Comparison of ENCODE assay signal across 26 cellular contexts in genomic region chr4:40314951-40315350, GRCh38. TPM values are rescaled to one million over a fixed set of nuclear protein-coding genes. Genes with fewer than 3 reads are reported as not detected.
DNase-seq lines count a peak whose midpoint lies in the region; ATAC-seq, FAIRE-seq and TF ChIP-seq lines count a peak whose summit lies in the region.
"Had no signal": no experiment of that assay in that cellular context is flagged by ENCODE, and none has a peak within 500 bp of the region (broad histone marks: within the 10 kb centered on the region; RNA-seq: fewer than 3 reads in every experiment).

No MANE protein-coding gene starts in this region.

- no peaks in the 10 kb centered on the region for H3K79me2 ChIP-seq in K562 (ENCODE audit: control insufficient read depth, insufficient read depth, low read length)

- no peaks in the 10 kb centered on the region for H4K20me1 ChIP-seq in BLaER1 treated with 17β-estradiol and CSF1 and Interleukin-3, amounts not matched to agents 10 nM and 100 nM
- no peaks in the 10 kb centered on the region for H4K20me1 ChIP-seq in K562 (replicated peaks; ENCODE audit: control insufficient read depth, insufficient read depth, low read length)

- intact Hi-C loops in K562 (cut with micrococcal nuclease) (loop anchor here (5.0 to 10.0 kb wide), 3 partner anchors 338 to 850 kb away; partner anchors contain the start of genes PDS5A and UBE2K), mucosa of descending colon (cut with DNase I, micrococcal nuclease) (loop anchor here (5.0 to 10.0 kb wide), 2 partner anchors 163 to 260 kb away; partner anchors contain the start of gene N4BP2 (in 1 of the 2))

- H3K27ac ChIP-seq in BLaER1 treated with 17β-estradiol and CSF1 and Interleukin-3, amounts not matched to agents 10 nM and 100 nM: peak overlapping the region in 6 of 11 experiments; percentile 3 to 92 (median 84); a peak in 3 of 22 replicates
- H3K27ac ChIP-seq in KOPT-K1 (ENCODE audit: low read depth, low read length, poor library complexity, severe bottlenecking): peak overlapping the region; percentile 95
- H3K27ac ChIP-seq in K562 (ENCODE audit: extremely low read depth, low read depth, low read length): no peak overlapping the region
- H3K27ac ChIP-seq: esophagus squamous epithelium, heart right ventricle, neutrophil had no signal

- in situ Hi-C loops in K562 (cut with MboI): loop anchor here (5.0 kb wide), 2 partner anchors 163 to 253 kb away; no protein-coding TSS in a partner anchor

- H3K27me3 ChIP-seq in BLaER1 treated with 17β-estradiol and CSF1 and Interleukin-3, amounts not matched to agents 10 nM and 100 nM: no peaks in the 10 kb centered on the region
- H3K27me3 ChIP-seq in K562 (ENCODE audit: control insufficient read depth in 2 of 2, insufficient read depth in 2 of 2, low read length in 2 of 2): no peaks in the 10 kb centered on the region
- H3K27me3 ChIP-seq: esophagus squamous epithelium, neutrophil, uterus had no signal

- POLR2A ChIA-PET in K562 (lab: Yijun Ruan, JAX): no interaction called here

- H3K9me1 ChIP-seq in K562 (ENCODE audit: control insufficient read depth, insufficient read depth, low read length): no peaks in the 10 kb centered on the region

- TF ChIP-seq POLR2A in K562 (conservative IDR thresholded peaks at IDR 0.05): no peak

- peaks cover 36 to 76% (median 54%) of the 10 kb centered on the region in 10 experiments for H3K4me1 ChIP-seq in BLaER1 treated with 17β-estradiol and CSF1 and Interleukin-3, amounts not matched to agents 10 nM and 100 nM
- H3K4me1 ChIP-seq in K562 (replicated peaks in 1 of 2; ENCODE audit: control insufficient read depth in 2 of 2, insufficient read depth in 2 of 2, low read length in 2 of 2): peaks cover 12 to 44% of the 10 kb centered on the region in 2 experiments
- H3K4me1 ChIP-seq in mucosa of descending colon (ENCODE audit: low read depth): peaks cover 15% of the 10 kb centered on the region
- H3K4me1 ChIP-seq: uterus had no signal

- 81% methylated on average over 5 of the region's 5 CpGs for WGBS in K562 (ENCODE audit: insufficient coverage, low coverage, missing lambda C conversion rate)

- ATAC-seq in K562: no peak
- peak; percentile 69 for ATAC-seq in mucosa of descending colon
- ATAC-seq: activated CD4-positive, alpha-beta T cell treated with anti-CD3 and anti-CD28 coated beads for 36 hours; heart right ventricle; left ventricle myocardium superior had no signal

- peak overlapping the region in 4 of 11 experiments; percentile 28 to 91 (median 80); a peak in 4 of 22 replicates for H3K4me2 ChIP-seq in BLaER1 treated with 17β-estradiol and CSF1 and Interleukin-3, amounts not matched to agents 10 nM and 100 nM
- no peak overlapping the region for H3K4me2 ChIP-seq in K562 (ENCODE audit: insufficient read depth, low read length)

- no peak overlapping the region for H3K4me3 ChIP-seq in BLaER1 treated with 17β-estradiol and CSF1 and Interleukin-3, amounts not matched to agents 10 nM and 100 nM
- H3K4me3 ChIP-seq in K562 (no peak overlapping the region), mucosa of descending colon (no peak overlapping the region)
- H3K4me3 ChIP-seq: esophagus squamous epithelium, heart right ventricle, uterus had no signal

- H2AFZ ChIP-seq in K562 (ENCODE audit: low read depth, low read length): no peak overlapping the region; the same call in 1 of the 2 replicates

- TF ChIP-seq RAD21 in K562 (CRISPR knock-in tag; conservative IDR thresholded peaks at IDR 0.05 in 1 of 2, IDR thresholded peaks at IDR 0.05 in 1 of 2): no peak

- FAIRE-seq in K562 (lab: Jason Lieb, UNC): no peak
- FAIRE-seq: GM12891, HTR-8/SVneo had no signal

- no peaks in the 10 kb centered on the region for H3K36me3 ChIP-seq in BLaER1 treated with 17β-estradiol and CSF1 and Interleukin-3, amounts not matched to agents 10 nM and 100 nM
- H3K36me3 ChIP-seq in KOPT-K1 (ENCODE audit: insufficient read depth, low read length): no peaks in the 10 kb centered on the region
- H3K36me3 ChIP-seq in K562 (ENCODE audit: control insufficient read depth, insufficient read depth, low read length): no peaks in the 10 kb centered on the region
- no peaks in the 10 kb centered on the region for H3K36me3 ChIP-seq in mucosa of descending colon (ENCODE audit: low read depth)
- H3K36me3 ChIP-seq: esophagus squamous epithelium, heart right ventricle, neutrophil, uterus had no signal

- no peaks in the 10 kb centered on the region for H3K9me3 ChIP-seq in BLaER1 treated with 17β-estradiol and CSF1 and Interleukin-3, amounts not matched to agents 10 nM and 100 nM (replicated peaks in 1 of 11)
- H3K9me3 ChIP-seq in KOPT-K1 (ENCODE audit: insufficient read depth, low read length, poor library complexity, severe bottlenecking) (no peaks in the 10 kb centered on the region), K562 (replicated peaks; ENCODE audit: control insufficient read depth, insufficient read depth, low read depth, low read length) (no peaks in the 10 kb centered on the region), mucosa of descending colon (no peaks in the 10 kb centered on the region)
- H3K9me3 ChIP-seq: esophagus squamous epithelium, heart right ventricle, neutrophil, uterus had no signal

- CTCF ChIA-PET in K562 (lab: Yijun Ruan, JAX; ENCODE audit: low intra/inter-chr PET ratio): no interaction called here

- TF ChIP-seq CTCF in K562 (IDR thresholded peaks at IDR 0.05 in 2 of 3, conservative IDR thresholded peaks at IDR 0.05 in 1 of 3; ENCODE audit: insufficient read depth in 2 of 3, low read depth in 1 of 3, low read length in 3 of 3) (no peak), mucosa of descending colon (IDR thresholded peaks at IDR 0.05) (no peak)

- no peak for TF ChIP-seq EP300 in K562 (IDR thresholded peaks at IDR 0.05; ENCODE audit: low read length)

- H3K9ac ChIP-seq in BLaER1 treated with 17β-estradiol and CSF1 and Interleukin-3, amounts not matched to agents 10 nM and 100 nM: no peak overlapping the region
- no peak overlapping the region for H3K9ac ChIP-seq in K562 (ENCODE audit: insufficient read depth in 1 of 2, low read depth in 2 of 2, low read length in 2 of 2)

- BruUV-seq in K562 (replicated peaks; lab: Mats Ljungman, UMichigan): no TSS peak

- DNase-seq in K562 (ENCODE audit: extremely low read depth in 1 of 4, low spot score in 3 of 4): no peak
- no peak for DNase-seq in mucosa of descending colon
- DNase-seq in medulla oblongata (ENCODE audit: extremely low spot score): no peak
- DNase-seq in glomerular visceral epithelial cell (ENCODE audit: extremely low spot score): no peak
- DNase-seq in NCI-H526 (lab: John Stamatoyannopoulos, UW): no peak
- DNase-seq in stimulated activated naive CD4-positive, alpha-beta T cell treated with Interleukin-2 at 50 U/mL for 16 hours (lab: John Stamatoyannopoulos, UW): no peak
- DNase-seq: activated CD4-positive, alpha-beta T cell treated with anti-CD3 and anti-CD28 coated beads for 36 hours; activated naive CD8-positive, alpha-beta T cell treated with anti-CD3 and anti-CD28 coated beads for 36 hours; CD4-positive, alpha-beta T cell; effector memory CD4-positive, alpha-beta T cell; esophagus squamous epithelium; H7; heart right ventricle; immature natural killer cell; left ventricle myocardium superior; NCI-H1105 treated with DMSO at 0.1 percent for 48 hours; NCI-H524; Right ventricle myocardium superior; substantia nigra; uterus had no signal

TF ChIP-seq in K562, 482 proteins besides CTCF, POLR2A, EP300 and RAD21 (continues in another document):
- TF ChIP-seq, protein P1, sequence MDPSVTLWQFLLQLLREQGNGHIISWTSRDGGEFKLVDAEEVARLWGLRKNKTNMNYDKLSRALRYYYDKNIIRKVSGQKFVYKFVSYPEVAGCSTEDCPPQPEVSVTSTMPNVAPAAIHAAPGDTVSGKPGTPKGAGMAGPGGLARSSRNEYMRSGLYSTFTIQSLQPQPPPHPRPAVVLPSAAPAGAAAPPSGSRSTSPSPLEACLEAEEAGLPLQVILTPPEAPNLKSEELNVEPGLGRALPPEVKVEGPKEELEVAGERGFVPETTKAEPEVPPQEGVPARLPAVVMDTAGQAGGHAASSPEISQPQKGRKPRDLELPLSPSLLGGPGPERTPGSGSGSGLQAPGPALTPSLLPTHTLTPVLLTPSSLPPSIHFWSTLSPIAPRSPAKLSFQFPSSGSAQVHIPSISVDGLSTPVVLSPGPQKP (CRISPR knock-in tag; IDR thresholded peaks at IDR 0.05): no peak
- TF ChIP-seq MAZ (CRISPR knock-in tag; conservative IDR thresholded peaks at IDR 0.05 in 1 of 2, IDR thresholded peaks at IDR 0.05 in 1 of 2): no peak
- no peak for TF ChIP-seq PTBP1 (IDR thresholded peaks at IDR 0.05; ENCODE audit: low read depth, low read length)
- TF ChIP-seq CEBPB (tag; IDR thresholded peaks at IDR 0.05): peak; percentile 86
- TF ChIP-seq THRA (IDR thresholded peaks at IDR 0.05): no peak

RNA-seq across cellular contexts. Expression of gene CHRNA9, which starts 20.2 kb away (rescaled TPM):
- not detected in 2 replicates for total RNA-seq in K562 (2011; cell fraction: chromatin; rRNA removed; ENCODE audit: low replicate concordance)
- total RNA-seq in K562 (2011; cell fraction: nucleolus; rRNA removed): not detected in 2 replicates
- not detected in 2 replicates for total RNA-seq in K562 (2011; cell fraction: nucleoplasm; rRNA removed)
- total RNA-seq in K562 (2014; rRNA removed) (not detected in 2 replicates), K562 (2014; rRNA removed; fragmentation: Illumina TruSeq; extraction: Trizol) (not detected in 2 replicates), K562 (2015; rRNA removed; fragmentation: Illumina TruSeq; extraction: Trizol) (not detected in 2 replicates), K562 (2021) (not detected in 2 replicates), mucosa of descending colon (not detected)
- polyA plus RNA-seq in K562 (2011; rRNA removed) (not detected in 2 replicates), K562 (2014; fragmentation: Illumina TruSeq; extraction: Trizol) (not detected in 2 replicates), K562 (2014; fragmentation: Nextera tagmentation; extraction: Ambion mirVana) (not detected), K562 (2014; rRNA removed) (not detected in 2 replicates)
- polyA plus RNA-seq in K562 (2011; cell fraction: cytosol; rRNA removed): not detected in 2 replicates
- polyA plus RNA-seq in K562 (2011; cell fraction: nucleus; rRNA removed): not detected in 2 replicates
- not detected in 2 replicates for polyA plus RNA-seq in K562 (2012)
- not detected in 2 replicates for polyA minus RNA-seq in K562 (2011; rRNA and poly(A)+ RNA removed)
- polyA minus RNA-seq in K562 (2011; cell fraction: cytosol; rRNA and poly(A)+ RNA removed): 0.55 and 0.76 TPM in 2 replicates
- not detected in 2 replicates for polyA minus RNA-seq in K562 (2011; cell fraction: nucleus; rRNA and poly(A)+ RNA removed)
- total RNA-seq: activated CD4-positive, alpha-beta T cell treated with anti-CD3 and anti-CD28 coated beads for 36 hours; CD4-positive, alpha-beta T cell; esophagus squamous epithelium; heart right ventricle; left ventricle myocardium superior; mucosa of gallbladder; Right ventricle myocardium superior; uterus had no signal
- polyA plus RNA-seq: heart right ventricle, immature natural killer cell had no signal
